1 cellular context compared by ENCODE assay signal in genomic region chr16:86574646-86575045, GRCh38.
TF ChIP-seq lines count a peak whose summit lies in the region.

No MANE protein-coding gene starts in this region.

TF ChIP-seq in HepG2, 621 proteins besides CTCF, POLR2A, EP300 and RAD21:
- TF ChIP-seq ZNF629 (CRISPR knock-in tag; conservative IDR thresholded peaks at IDR 0.05) = peak; percentile 34; the same call in 1 of the 2 replicates
- TF ChIP-seq ZNF160 (CRISPR knock-in tag; IDR thresholded peaks at IDR 0.05) = no peak
